Comparison of ENCODE assay signal across 8 cellular contexts in genomic region chr16:50246299-50247122, GRCh38. TPM values are rescaled to one million over a fixed set of nuclear protein-coding genes. Genes with fewer than 3 reads are reported as not detected.
DNase-seq lines count a peak whose midpoint lies in the region; ATAC-seq, FAIRE-seq and TF ChIP-seq lines count a peak whose summit lies in the region.

No MANE protein-coding gene starts in this region.

- no peaks in the 10 kb centered on the region for H3K27me3 Mint-ChIP-seq in Caco-2 (ENCODE audit: insufficient read depth, unreplicated experiment)
- H3K27me3 Mint-ChIP-seq in dendritic cell treated with granulocyte-macrophage colony-stimulating factor and Interleukin-4, amounts not matched to agents 40 ng/mL and 50 ng/mL, for 4 days: no peaks in the 10 kb centered on the region

- intact Hi-C loops in Caco-2 (cut with micrococcal nuclease; ENCODE audit: unreplicated experiment) (no loop called here), vagina (cut with DNase I) (no loop called here)
- intact Hi-C loops in dendritic cell treated with granulocyte-macrophage colony-stimulating factor and Interleukin-4, amounts not matched to agents 40 ng/mL and 50 ng/mL, for 4 days (cut with micrococcal nuclease): loop anchor here (2.0 kb wide), 1 partner anchor 36 kb away; no protein-coding TSS in a partner anchor

- no peak for TF ChIP-seq CTCF in Caco-2 (IDR thresholded peaks at IDR 0.05; ENCODE audit: insufficient read depth in 1 of 2, low read depth in 1 of 2, low read length in 1 of 2, severe bottlenecking in 1 of 2, unreplicated experiment in 1 of 2)
- TF ChIP-seq CTCF in vagina (IDR thresholded peaks at IDR 0.05): no peak

- peaks cover 17% of the 10 kb centered on the region for H3K36me3 Mint-ChIP-seq in Caco-2 (ENCODE audit: insufficient read depth, unreplicated experiment)
- peaks cover 42% of the 10 kb centered on the region for H3K36me3 Mint-ChIP-seq in dendritic cell treated with granulocyte-macrophage colony-stimulating factor and Interleukin-4, amounts not matched to agents 40 ng/mL and 50 ng/mL, for 4 days (ENCODE audit: low read depth)

- DNase-seq in Caco-2 (peak in 1 of 2 experiments; percentile 59), NCI-H2171 (lab: John Stamatoyannopoulos, UW) (peak; percentile 36), mesenteric fat pad (ENCODE audit: low spot score) (peak; percentile 88), vagina (ENCODE audit: extremely low spot score in 2 of 2) (no peak), H54 (ENCODE audit: insufficient read length, low spot score) (no peak), NCI-H2196 (lab: John Stamatoyannopoulos, UW; ENCODE audit: unreplicated experiment) (no peak)

- peak overlapping the region; percentile 76 for H3K4me3 Mint-ChIP-seq in Caco-2 (ENCODE audit: unreplicated experiment)
- H3K4me3 Mint-ChIP-seq in dendritic cell treated with granulocyte-macrophage colony-stimulating factor and Interleukin-4, amounts not matched to agents 40 ng/mL and 50 ng/mL, for 4 days: peak overlapping the region; percentile 91

- H3K4me1 ChIP-seq in Caco-2: peaks cover 14% of the 10 kb centered on the region
- peaks cover 23% of the 10 kb centered on the region for H3K4me1 ChIP-seq in vagina

- CTCF ChIA-PET in Caco-2 (lab: Charles Lee): interaction anchor here (1.1 to 1.8 kb wide), 2 partner anchors 33 to 222 kb away, joined by 4 to 5 read pairs; partner anchors contain the start of gene CNEP1R1

- peak overlapping the region; percentile 47 for H3K4me3 ChIP-seq in Caco-2 (ENCODE audit: low read depth, low read length)
- H3K4me3 ChIP-seq in vagina: peak overlapping the region; percentile 54 to 59

- POLR2A ChIA-PET in Caco-2 (lab: Charles Lee): interaction anchor here (0.7 kb wide), 1 partner anchor 67 kb away, joined by 3 read pairs; no protein-coding TSS in a partner anchor

- no peaks in the 10 kb centered on the region for H3K9me3 Mint-ChIP-seq in Caco-2 (ENCODE audit: unreplicated experiment)
- no peaks in the 10 kb centered on the region for H3K9me3 Mint-ChIP-seq in dendritic cell treated with granulocyte-macrophage colony-stimulating factor and Interleukin-4, amounts not matched to agents 40 ng/mL and 50 ng/mL, for 4 days

- no peak for TF ChIP-seq POLR2A in vagina (IDR thresholded peaks at IDR 0.05)
- TF ChIP-seq POLR2A in H54 (IDR thresholded peaks at IDR 0.05; ENCODE audit: low read depth, low read length): no peak

- H3K9me3 ChIP-seq in Caco-2 (no peaks in the 10 kb centered on the region), vagina (no peaks in the 10 kb centered on the region)

- peaks cover 13% of the 10 kb centered on the region for H3K4me1 Mint-ChIP-seq in Caco-2 (ENCODE audit: low read depth, unreplicated experiment)
- H3K4me1 Mint-ChIP-seq in dendritic cell treated with granulocyte-macrophage colony-stimulating factor and Interleukin-4, amounts not matched to agents 40 ng/mL and 50 ng/mL, for 4 days (ENCODE audit: low read depth): peaks cover 85% of the 10 kb centered on the region

- no peak for FAIRE-seq in H54 (lab: Jason Lieb, UNC)

- peak overlapping the region; percentile 6 for H3K27ac ChIP-seq in vagina

- ATAC-seq in GM21737 (IDR thresholded peaks at IDR 0.05; ENCODE audit: unreplicated experiment): peak; percentile 22

- peak overlapping the region; percentile 85 for H3K27ac Mint-ChIP-seq in Caco-2 (ENCODE audit: unreplicated experiment)
- peak overlapping the region; percentile 79 for H3K27ac Mint-ChIP-seq in dendritic cell treated with granulocyte-macrophage colony-stimulating factor and Interleukin-4, amounts not matched to agents 40 ng/mL and 50 ng/mL, for 4 days

- no peaks in the 10 kb centered on the region for H3K27me3 ChIP-seq in Caco-2 (replicated peaks; ENCODE audit: control insufficient read depth, insufficient read depth, low read length)
- no peaks in the 10 kb centered on the region for H3K27me3 ChIP-seq in vagina

- TSS peak; percentile 23 for BruUV-seq in Caco-2 (replicated peaks; lab: Mats Ljungman, UMichigan)

- H3K36me3 ChIP-seq in Caco-2 (ENCODE audit: control insufficient read depth, insufficient read depth, low read length): no peaks in the 10 kb centered on the region; the same call in 1 of the 2 replicates
- no peaks in the 10 kb centered on the region for H3K36me3 ChIP-seq in vagina

RNA-seq across cellular contexts. Expression of gene ADCY7, which starts 19.8 kb away (rescaled TPM):
- total RNA-seq in Caco-2 (2022) (51.3 and 54.2 TPM in 2 replicates), mesenteric fat pad (26.8 TPM), vagina (18.9 TPM)

Comparison
In these comparisons a context has a peak if more than half of its experiments do, and no peak if none do; other contexts are left out.
1. DNase-seq: peak in NCI-H2171 (single experiment) and mesenteric fat pad (single experiment); none in vagina (0 of 2), H54 (single experiment) and NCI-H2196 (single experiment).